ENCODE assay signal across 16 cellular contexts in genomic region chr9:15469406-15469805, GRCh38. TPM values are rescaled to one million over a fixed set of nuclear protein-coding genes. Genes with fewer than 3 reads are reported as not detected.
DNase-seq lines count a peak whose midpoint lies in the region; ATAC-seq, FAIRE-seq and TF ChIP-seq lines count a peak whose summit lies in the region.
"Had no signal": no experiment of that assay in that cellular context is flagged by ENCODE, and none has a peak within 500 bp of the region (broad histone marks: within the 10 kb centered on the region; RNA-seq: fewer than 3 reads in every experiment).

No MANE protein-coding gene starts in this region.

- in situ Hi-C loops in GM12878 (cut with MboI): no loop called here

- no peak for ATAC-seq in GM12878
- ATAC-seq in HG03439 (IDR thresholded peaks at IDR 0.05; ENCODE audit: unreplicated experiment): no peak

- no peaks in the 10 kb centered on the region for H4K20me1 ChIP-seq in GM12878 (ENCODE audit: control insufficient read depth, insufficient read depth)

- no peaks in the 10 kb centered on the region for H3K79me2 ChIP-seq in GM12878 (ENCODE audit: control insufficient read depth, insufficient read depth, low read length)

- RAD21 ChIA-PET in GM12878 (lab: Charles Lee; ENCODE audit: unreplicated experiment): interaction anchor here (0.7 to 0.9 kb wide), 2 partner anchors 43 to 64 kb away, joined by 3 to 4 read pairs; no protein-coding TSS in a partner anchor

- H3K4me3 ChIP-seq in GM12878 (no peak overlapping the region), lower leg skin (ENCODE audit: low read depth, poor library complexity, severe bottlenecking) (no peak overlapping the region)
- H3K4me3 ChIP-seq: sigmoid colon had no signal

- FAIRE-seq in GM12878 (lab: Jason Lieb, UNC): no peak

- WGBS in GM12878 (ENCODE audit: insufficient coverage, insufficient replicate concordance, low lambda C conversion rate, missing lambda C conversion rate): 95% methylated on average over 1 of the region's 1 CpG
- WGBS in lower leg skin, 2 donors: 83 to 89% methylated on average over 1 of the region's 1 CpG

- H2AFZ ChIP-seq in GM12878 (ENCODE audit: control insufficient read depth, low read depth, low read length): no peak overlapping the region

- CTCF ChIA-PET in GM12878 (lab: Yijun Ruan, JAX): interaction anchor here (0.6 to 6.4 kb wide), 9 partner anchors 11 to 190 kb away, joined by 3 to 34 read pairs (median 4); no protein-coding TSS in a partner anchor

- SMC1A ChIA-PET in GM12878 (lab: Charles Lee; ENCODE audit: uncharacterized antibody, unreplicated experiment): interaction anchor here (0.7 to 3.9 kb wide), 7 partner anchors 13 to 63 kb away, joined by 3 to 28 read pairs (median 7); no protein-coding TSS in a partner anchor

- H3K9ac ChIP-seq in GM12878 (ENCODE audit: control insufficient read depth, insufficient read depth, low read length): no peak overlapping the region
- H3K9ac ChIP-seq: KMS-11 had no signal

- POLR2A ChIA-PET in GM12878 (lab: Charles Lee): interaction anchor here (0.8 to 1.2 kb wide), 3 partner anchors 34 to 61 kb away, joined by 3 to 4 read pairs (median 3); no protein-coding TSS in a partner anchor

- H3K4me1 ChIP-seq in GM12878 (ENCODE audit: control insufficient read depth, insufficient read depth, low read length): no peaks in the 10 kb centered on the region
- H3K4me1 ChIP-seq: sigmoid colon had no signal

- DNase-seq in LHCN-M2 (ENCODE audit: low read depth) (peak; percentile 19), NCI-H2081 treated with DMSO at 0.1 percent for 48 hours (lab: John Stamatoyannopoulos, UW) (peak; percentile 83), GM12878 (ENCODE audit: low read depth, low spot score) (no peak), pons (ENCODE audit: low spot score) (peak; percentile 13), lower leg skin (ENCODE audit: low spot score in 2 of 2) (no peak)
- no peak for DNase-seq in activated T-cell treated with anti-CD3 and anti-CD28 coated beads, Interleukin-2, amount 50 U/mL, for 1 hour
- DNase-seq: activated CD4-positive, alpha-beta T cell treated with anti-CD3 and anti-CD28 coated beads, Interleukin-2, amount 10 ng/mL, durations not matched to agents 7 days and 5 days; activated T-cell treated with anti-CD3 and anti-CD28 coated beads, Interleukin-2, amount 50 U/mL, for 48 hours; amygdala; mammary epithelial cell; NCI-H345; sigmoid colon; stimulated activated naive CD4-positive, alpha-beta T cell treated with Interleukin-2 at 50 U/mL for 16 hours; T1000 had no signal

- no TSS peak for BruUV-seq in GM12878 (replicated peaks; lab: Mats Ljungman, UMichigan)

- no peaks in the 10 kb centered on the region for H3K9me3 ChIP-seq in GM12878 (replicated peaks; ENCODE audit: control insufficient read depth, insufficient read depth, low read length)
- H3K9me3 ChIP-seq: sigmoid colon had no signal

- no peak for TF ChIP-seq EP300 in GM12878 (IDR thresholded peaks at IDR 0.05; ENCODE audit: borderline replicate concordance in 1 of 2, control insufficient read depth in 1 of 2, low read depth in 2 of 2, low read length in 2 of 2)

- no peak for TF ChIP-seq RAD21 in GM12878 (IDR thresholded peaks at IDR 0.05; ENCODE audit: insufficient read depth, low read depth, low read length)

- H3K27me3 ChIP-seq in GM12878 (replicated peaks in 1 of 2; ENCODE audit: control insufficient read depth in 2 of 2, insufficient read depth in 2 of 2, low read length in 1 of 2): no peaks in the 10 kb centered on the region
- H3K27me3 ChIP-seq: sigmoid colon had no signal

- H3K4me2 ChIP-seq in GM12878 (ENCODE audit: control insufficient read depth, insufficient read depth): no peak overlapping the region
- H3K4me2 ChIP-seq: KMS-11 had no signal

- H3K27ac ChIP-seq in GM12878 (ENCODE audit: control insufficient read depth, insufficient read depth): no peak overlapping the region
- H3K27ac ChIP-seq: KMS-11, sigmoid colon had no signal

- no peak for TF ChIP-seq POLR2A in GM12878 (IDR thresholded peaks at IDR 0.05; ENCODE audit: low read depth, low read length)
- TF ChIP-seq POLR2A in lower leg skin (IDR thresholded peaks at IDR 0.05): no peak

- TF ChIP-seq CTCF in GM12878 (IDR thresholded peaks at IDR 0.05 in 2 of 3, conservative IDR thresholded peaks at IDR 0.05 in 1 of 3; ENCODE audit: control insufficient read depth in 2 of 3, extremely low read depth in 1 of 3, insufficient read depth in 1 of 3, low read depth in 3 of 3, low read length in 3 of 3) (no peak), lower leg skin (IDR thresholded peaks at IDR 0.05) (no peak)

- intact Hi-C loops in GM12878 (cut with micrococcal nuclease; ENCODE audit: unreplicated experiment): no loop called here
- intact Hi-C loops in lower leg skin (cut with DNase I; ENCODE audit: low total_unique reads): no loop called here

- peaks cover 5 to 41% of the 10 kb centered on the region in 2 experiments for H3K36me3 ChIP-seq in GM12878 (ENCODE audit: control insufficient read depth in 2 of 2, insufficient read depth in 2 of 2, low read length in 1 of 2)

TF ChIP-seq in GM12878, 131 proteins besides CTCF, POLR2A, EP300 and RAD21:
- TF ChIP-seq SMARCA5 (IDR thresholded peaks at IDR 0.05) (no peak), POLR2AphosphoS2 (IDR thresholded peaks at IDR 0.05; ENCODE audit: low read depth, low read length) (0 out of 2 replicates have a peak, but pooled peaks have one; percentile 36)

RNA-seq across cellular contexts. Expression of gene PSIP1, which starts 41.4 kb away (rescaled TPM):
- total RNA-seq in LHCN-M2 (2014; rRNA removed) (50.5 and 57.9 TPM in 2 replicates), GM12878 (2014; rRNA removed) (130 and 159 TPM in 2 replicates), GM12878 (2014; rRNA removed; fragmentation: Illumina TruSeq; extraction: Trizol) (286 and 301 TPM in 2 replicates), GM12878 (2021) (181 and 186 TPM in 2 replicates), lower leg skin (10 to 100 TPM; 12.9 to 31.7 (median 17.7) TPM)
- 20.2 TPM for polyA plus RNA-seq in LHCN-M2 (2012)
- total RNA-seq in GM12878 (2013; cell fraction: nucleolus; rRNA removed): 404 and 409 TPM in 2 replicates
- 70.6 TPM for polyA plus RNA-seq in GM12878 (2011; ENCODE audit: low read depth)
- polyA plus RNA-seq in GM12878 (2011; rRNA removed) (179 and 352 TPM in 2 replicates), GM12878 (2014; fragmentation: Illumina TruSeq; extraction: Trizol) (295 and 442 TPM in 2 replicates), GM12878 (2014; fragmentation: Nextera tagmentation; extraction: Ambion mirVana) (100 to 1,000 TPM in 1 of 2 experiments, 10 to 100 TPM in 1; 75.5 to 115 TPM), GM12878 (2014; rRNA removed) (125 and 166 TPM in 2 replicates), GM12878 (2016; fragmentation: Nextera tagmentation; extraction: Ambion mirVana) (100 to 1,000 TPM; 100 to 299 TPM)
- polyA plus RNA-seq in GM12878 (2011; cell fraction: cytosol; rRNA removed): 32.0 and 35.2 TPM in 2 replicates
- 101 and 128 TPM in 2 replicates for polyA plus RNA-seq in GM12878 (2011; cell fraction: nucleus; rRNA removed)
- 131 and 157 TPM in 2 replicates for polyA plus RNA-seq in GM12878 (2012)
- 45.0 and 60.9 TPM in 2 replicates for polyA minus RNA-seq in GM12878 (2011; rRNA and poly(A)+ RNA removed)
- 58.1 and 72.3 TPM in 2 replicates for polyA minus RNA-seq in GM12878 (2011; cell fraction: cytosol; rRNA and poly(A)+ RNA removed)
- 83.1 and 130 TPM in 2 replicates for polyA minus RNA-seq in GM12878 (2011; cell fraction: nucleus; rRNA and poly(A)+ RNA removed)

RNA-seq across cellular contexts. Expression of gene SNAPC3, which starts 46.7 kb away (rescaled TPM):
- total RNA-seq in LHCN-M2 (2014; rRNA removed) (41.0 and 42.3 TPM in 2 replicates), GM12878 (2014; rRNA removed) (24.2 and 30.1 TPM in 2 replicates), GM12878 (2014; rRNA removed; fragmentation: Illumina TruSeq; extraction: Trizol) (27.8 and 28.4 TPM in 2 replicates), GM12878 (2021) (19.4 and 24.4 TPM in 2 replicates), lower leg skin (10 to 100 TPM; 15.1 to 20.2 (median 16.9) TPM)
- 15.7 TPM for polyA plus RNA-seq in LHCN-M2 (2012)
- total RNA-seq in GM12878 (2013; cell fraction: nucleolus; rRNA removed): 168 and 171 TPM in 2 replicates
- polyA plus RNA-seq in GM12878 (2011; ENCODE audit: low read depth): 7.4 TPM
- polyA plus RNA-seq in GM12878 (2011; rRNA removed) (47.4 and 67.3 TPM in 2 replicates), GM12878 (2014; fragmentation: Illumina TruSeq; extraction: Trizol) (30.4 and 37.0 TPM in 2 replicates), GM12878 (2014; fragmentation: Nextera tagmentation; extraction: Ambion mirVana) (1 to 10 TPM; 5.7 to 7.4 TPM), GM12878 (2014; rRNA removed) (17.4 and 22.1 TPM in 2 replicates), GM12878 (2016; fragmentation: Nextera tagmentation; extraction: Ambion mirVana) (10 to 100 TPM; 25.1 to 28.0 TPM)
- polyA plus RNA-seq in GM12878 (2011; cell fraction: cytosol; rRNA removed): 19.3 and 26.1 TPM in 2 replicates
- 32.3 and 32.8 TPM in 2 replicates for polyA plus RNA-seq in GM12878 (2011; cell fraction: nucleus; rRNA removed)
- 12.3 and 19.6 TPM in 2 replicates for polyA plus RNA-seq in GM12878 (2012)
- polyA minus RNA-seq in GM12878 (2011; rRNA and poly(A)+ RNA removed): 28.0 and 45.0 TPM in 2 replicates
- 9.5 and 12.3 TPM in 2 replicates for polyA minus RNA-seq in GM12878 (2011; cell fraction: cytosol; rRNA and poly(A)+ RNA removed)
- polyA minus RNA-seq in GM12878 (2011; cell fraction: nucleus; rRNA and poly(A)+ RNA removed): 21.0 and 40.1 TPM in 2 replicates

Comparison
In these comparisons a context has a peak if more than half of its experiments do, and no peak if none do; other contexts are left out.
1. DNase-seq: peak in LHCN-M2 (single experiment), NCI-H2081 treated with DMSO at 0.1 percent for 48 hours (single experiment) and pons (single experiment); none in GM12878 (single experiment), activated T-cell treated with anti-CD3 and anti-CD28 coated beads, Interleukin-2, amount 50 U/mL, for 1 hour (single experiment) and lower leg skin (0 of 2).